In the genomic region with DNA sequence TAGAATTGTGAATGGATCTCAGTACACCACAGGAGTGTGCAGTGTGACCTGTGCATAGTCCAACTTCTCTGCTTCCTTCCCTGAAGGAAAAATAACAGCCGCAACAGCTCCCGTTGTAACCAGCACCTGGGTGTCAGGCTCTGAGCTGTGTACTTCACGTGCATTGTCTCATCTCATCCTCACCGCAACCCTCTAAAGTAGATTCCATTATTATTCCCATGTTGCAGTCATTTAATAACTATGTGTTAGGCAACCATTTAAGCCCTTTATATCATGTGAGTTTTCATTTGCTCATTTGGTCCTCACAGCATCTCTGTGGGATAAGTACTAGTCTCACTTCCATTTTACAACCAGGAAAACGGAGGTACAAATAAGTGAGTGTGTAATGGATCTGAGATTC, we compare ENCODE assay signal across 15 cellular contexts.
DNase-seq lines count a peak whose midpoint lies in the region; ATAC-seq, FAIRE-seq and TF ChIP-seq lines count a peak whose summit lies in the region.
"Had no signal": no experiment of that assay in that cellular context is flagged by ENCODE, and none has a peak within 500 bp of the region (broad histone marks: within the 10 kb centered on the region; RNA-seq: fewer than 3 reads in every experiment).

No MANE protein-coding gene starts in this region.

- FAIRE-seq in keratinocyte (lab: Jason Lieb, UNC): peak; percentile 26
- FAIRE-seq: A204.1, GM19239, H1 had no signal

- H3K27ac Mint-ChIP-seq in activated CD4-positive, alpha-beta T cell treated with anti-CD3 and anti-CD28 coated beads, Interleukin-2, amount 10 ng/mL, durations not matched to agents 24 days and 14 days: no peak overlapping the region
- H3K27ac Mint-ChIP-seq in activated CD8-positive, alpha-beta memory T cell treated with anti-CD3 and anti-CD28 coated beads, Interleukin-2, amount 10 ng/mL, durations not matched to agents 7 days and 5 days: no peak overlapping the region

- POLR2A ChIA-PET in RWPE1 (lab: Yijun Ruan, JAX; ENCODE audit: low non-redundant PET): no interaction called here
- POLR2A ChIA-PET in PC-9 (lab: Charles Lee; ENCODE audit: unreplicated experiment): no interaction called here

- no peaks in the 10 kb centered on the region for H4K20me1 ChIP-seq in keratinocyte (ENCODE audit: control insufficient read depth, extremely low read depth, insufficient read depth, low read length)
- H4K20me1 ChIP-seq in PC-9 (ENCODE audit: insufficient read depth): no peaks in the 10 kb centered on the region

- H3K27me3 ChIP-seq in keratinocyte (ENCODE audit: control insufficient read depth, extremely low read depth, insufficient read depth, low read length) (no peaks in the 10 kb centered on the region), PC-9 (ENCODE audit: insufficient read depth, low read depth) (peaks cover 52% of the 10 kb centered on the region)
- H3K27me3 ChIP-seq: BE2C had no signal

- H3K9me3 Mint-ChIP-seq in activated CD4-positive, alpha-beta T cell treated with anti-CD3 and anti-CD28 coated beads, Interleukin-2, amount 10 ng/mL, durations not matched to agents 24 days and 14 days: peaks cover 23% of the 10 kb centered on the region
- peaks cover 6% of the 10 kb centered on the region for H3K9me3 Mint-ChIP-seq in activated CD8-positive, alpha-beta memory T cell treated with anti-CD3 and anti-CD28 coated beads, Interleukin-2, amount 10 ng/mL, durations not matched to agents 7 days and 5 days (ENCODE audit: low read depth)

- dilution Hi-C loops in keratinocyte (cut with MboI; ENCODE audit: extremely low pct_ligation_motif_present, low sequenced_read_pairs): no loop called here

- no peak overlapping the region for H3K4me3 Mint-ChIP-seq in activated CD4-positive, alpha-beta T cell treated with anti-CD3 and anti-CD28 coated beads, Interleukin-2, amount 10 ng/mL, durations not matched to agents 24 days and 14 days
- no peak overlapping the region for H3K4me3 Mint-ChIP-seq in activated CD8-positive, alpha-beta memory T cell treated with anti-CD3 and anti-CD28 coated beads, Interleukin-2, amount 10 ng/mL, durations not matched to agents 7 days and 5 days
- H3K4me3 Mint-ChIP-seq: CD8-positive, alpha-beta memory T cell had no signal

- no peak for DNase-seq in RWPE1 (ENCODE audit: low spot score)
- DNase-seq in epithelial cell of esophagus (ENCODE audit: low read depth): peak; percentile 16
- DNase-seq in keratinocyte (ENCODE audit: low read depth, low spot score): no peak
- DNase-seq in PC-9: no peak
- no peak for DNase-seq in activated CD4-positive, alpha-beta T cell treated with anti-CD3 and anti-CD28 coated beads, Interleukin-2, amount 10 ng/mL, durations not matched to agents 24 days and 14 days
- DNase-seq in activated CD8-positive, alpha-beta memory T cell treated with anti-CD3 and anti-CD28 coated beads, Interleukin-2, amount 10 ng/mL, durations not matched to agents 7 days and 5 days: no peak
- DNase-seq: BE2C; CD8-positive, alpha-beta memory T cell; DMS53; GF-D8 had no signal

- H3K4me2 ChIP-seq in keratinocyte (ENCODE audit: control insufficient read depth, extremely low read depth, insufficient read depth, low read depth, low read length) (peak overlapping the region; percentile 33), PC-9 (no peak overlapping the region)

- H3K36me3 Mint-ChIP-seq in activated CD4-positive, alpha-beta T cell treated with anti-CD3 and anti-CD28 coated beads, Interleukin-2, amount 10 ng/mL, durations not matched to agents 24 days and 14 days (ENCODE audit: low read depth): no peaks in the 10 kb centered on the region
- H3K36me3 Mint-ChIP-seq in activated CD8-positive, alpha-beta memory T cell treated with anti-CD3 and anti-CD28 coated beads, Interleukin-2, amount 10 ng/mL, durations not matched to agents 7 days and 5 days: peaks cover 10% of the 10 kb centered on the region
- H3K36me3 Mint-ChIP-seq: CD8-positive, alpha-beta memory T cell had no signal

- peak overlapping the region; percentile 85 for H3K27ac ChIP-seq in RWPE1
- peak overlapping the region; percentile 13 for H3K27ac ChIP-seq in keratinocyte (ENCODE audit: control insufficient read depth, insufficient read depth, low read length)
- no peak overlapping the region for H3K27ac ChIP-seq in PC-9

- H3K36me3 ChIP-seq in keratinocyte (ENCODE audit: control insufficient read depth in 2 of 2, extremely low read depth in 1 of 2, insufficient read depth in 2 of 2, low read length in 2 of 2) (no peaks in the 10 kb centered on the region), PC-9 (ENCODE audit: low read depth) (no peaks in the 10 kb centered on the region)
- H3K36me3 ChIP-seq: BE2C, HAP-1 had no signal

- no TSS peak for BruUV-seq in PC-9 (replicated peaks; lab: Mats Ljungman, UMichigan)

- H2AFZ ChIP-seq in keratinocyte (ENCODE audit: control insufficient read depth, low read length) (peak overlapping the region; percentile 74), PC-9 (no peak overlapping the region)

- no peak for TF ChIP-seq CTCF in RWPE1 (conservative IDR thresholded peaks at IDR 0.05; ENCODE audit: low read depth)
- TF ChIP-seq CTCF in epithelial cell of esophagus (IDR thresholded peaks at IDR 0.05; ENCODE audit: insufficient read depth, low read depth, low read length, missing control alignments): no peak
- no peak for TF ChIP-seq CTCF in keratinocyte (optimal IDR thresholded peaks at IDR 0.05 in 1 of 3, IDR thresholded peaks at IDR 0.05 in 1 of 3, conservative IDR thresholded peaks at IDR 0.05 in 1 of 3; ENCODE audit: extremely low read depth in 1 of 3, insufficient read depth in 2 of 3, low read length in 3 of 3)
- TF ChIP-seq CTCF in PC-9 (conservative IDR thresholded peaks at IDR 0.05): no peak

- ATAC-seq in GM21786 (IDR thresholded peaks at IDR 0.05; ENCODE audit: unreplicated experiment): no peak
- ATAC-seq in activated CD8-positive, alpha-beta memory T cell treated with anti-CD3 and anti-CD28 coated beads, Interleukin-2, amount 10 ng/mL, durations not matched to agents 7 days and 5 days: no peak

- no peak overlapping the region for H3K9ac ChIP-seq in keratinocyte (ENCODE audit: control insufficient read depth, extremely low read depth, insufficient read depth, low read length)

- no peaks in the 10 kb centered on the region for H3K9me2 ChIP-seq in PC-9 (ENCODE audit: insufficient read depth)

- H3K27me3 Mint-ChIP-seq in activated CD4-positive, alpha-beta T cell treated with anti-CD3 and anti-CD28 coated beads, Interleukin-2, amount 10 ng/mL, durations not matched to agents 24 days and 14 days: no peaks in the 10 kb centered on the region
- peaks cover 8% of the 10 kb centered on the region for H3K27me3 Mint-ChIP-seq in activated CD8-positive, alpha-beta memory T cell treated with anti-CD3 and anti-CD28 coated beads, Interleukin-2, amount 10 ng/mL, durations not matched to agents 7 days and 5 days

- H3K4me1 Mint-ChIP-seq in activated CD4-positive, alpha-beta T cell treated with anti-CD3 and anti-CD28 coated beads, Interleukin-2, amount 10 ng/mL, durations not matched to agents 24 days and 14 days: peaks cover 34% of the 10 kb centered on the region
- H3K4me1 Mint-ChIP-seq in activated CD8-positive, alpha-beta memory T cell treated with anti-CD3 and anti-CD28 coated beads, Interleukin-2, amount 10 ng/mL, durations not matched to agents 7 days and 5 days: peaks cover 38% of the 10 kb centered on the region
- H3K4me1 Mint-ChIP-seq: CD8-positive, alpha-beta memory T cell had no signal

- intact Hi-C loops in PC-9 (cut with micrococcal nuclease; ENCODE audit: unreplicated experiment): no loop called here
- intact Hi-C loops in activated CD4-positive, alpha-beta T cell treated with anti-CD3 and anti-CD28 coated beads, Interleukin-2, amount 10 ng/mL, durations not matched to agents 24 days and 14 days (cut with micrococcal nuclease): loop anchor here (10.0 kb wide), 2 partner anchors 573 to 773 kb away; no protein-coding TSS in a partner anchor

- H3K9me1 ChIP-seq in keratinocyte (ENCODE audit: control insufficient read depth, extremely low read depth, insufficient read depth, low read length): peaks cover 2% of the 10 kb centered on the region

- no peak overlapping the region for H3K4me3 ChIP-seq in epithelial cell of esophagus (ENCODE audit: low read length)
- H3K4me3 ChIP-seq in keratinocyte (ENCODE audit: control insufficient read depth in 2 of 3, extremely low read depth in 1 of 3, insufficient read depth in 2 of 3, low read depth in 1 of 3, low read length in 3 of 3): no peak overlapping the region
- H3K4me3 ChIP-seq in PC-9: no peak overlapping the region
- H3K4me3 ChIP-seq: HAP-1 had no signal

- H3K4me1 ChIP-seq in keratinocyte (ENCODE audit: control insufficient read depth, extremely low read depth, insufficient read depth, low read length) (peaks cover 35% of the 10 kb centered on the region), PC-9 (replicated peaks; ENCODE audit: insufficient read depth) (no peaks in the 10 kb centered on the region)
- H3K4me1 ChIP-seq: BE2C, HAP-1 had no signal

- H3K9me3 ChIP-seq in keratinocyte (ENCODE audit: control insufficient read depth, low read depth, low read length): no peaks in the 10 kb centered on the region
- no peaks in the 10 kb centered on the region for H3K9me3 ChIP-seq in PC-9 (ENCODE audit: insufficient read depth, low read depth)
- H3K9me3 ChIP-seq: BE2C, HAP-1 had no signal

- H3K79me2 ChIP-seq in keratinocyte (ENCODE audit: control insufficient read depth, insufficient read depth, low read length): no peaks in the 10 kb centered on the region
- no peaks in the 10 kb centered on the region for H3K79me2 ChIP-seq in PC-9 (ENCODE audit: low read depth)

- no peaks in the 10 kb centered on the region for H3F3A ChIP-seq in PC-9 (ENCODE audit: insufficient read depth, low read depth)

- CTCF ChIA-PET in RWPE1 (lab: Yijun Ruan, JAX): interaction anchor here (0.9 kb wide), 1 partner anchor 43 kb away, joined by 3 read pairs; no protein-coding TSS in a partner anchor
- CTCF ChIA-PET in PC-9 (lab: Charles Lee): no interaction called here
- CTCF ChIA-PET in activated CD8-positive, alpha-beta memory T cell treated with anti-CD3 and anti-CD28 coated beads, Interleukin-2, amount 10 ng/mL, durations not matched to agents 7 days and 5 days (lab: Charles Lee): no interaction called here
